1 cellular context compared by ENCODE assay signal in genomic region chr3:159789742-159790635, GRCh38.
TF ChIP-seq lines count a peak whose summit lies in the region.

No MANE protein-coding gene starts in this region.

TF ChIP-seq in HepG2, 621 proteins besides CTCF, POLR2A, EP300 and RAD21 (continued from another document):
- TF ChIP-seq ZNF253 (CRISPR knock-in tag; IDR thresholded peaks at IDR 0.05; ENCODE audit: borderline replicate concordance) (no peak), ZNF224 (CRISPR knock-in tag; IDR thresholded peaks at IDR 0.05) (no peak), HNF4A (CRISPR knock-in tag; IDR thresholded peaks at IDR 0.05) (peak; percentile 50), RBM22 (optimal IDR thresholded peaks at IDR 0.05; ENCODE audit: low read length) (no peak), HNF4G (IDR thresholded peaks at IDR 0.05; ENCODE audit: borderline replicate concordance, low read depth, low read length) (peak; percentile 31; the same call in 1 of the 2 replicates), HNF4G (CRISPR knock-in tag; IDR thresholded peaks at IDR 0.05; ENCODE audit: borderline replicate concordance, low read depth) (no peak), PLRG1 (conservative IDR thresholded peaks at IDR 0.05) (no peak), ETV5 (CRISPR knock-in tag; IDR thresholded peaks at IDR 0.05; ENCODE audit: borderline replicate concordance) (no peak), YEATS4 (CRISPR knock-in tag; IDR thresholded peaks at IDR 0.05; ENCODE audit: borderline replicate concordance) (0 out of 2 replicates have a peak, but pooled peaks have one; percentile 36), NCOR1 (IDR thresholded peaks at IDR 0.05; ENCODE audit: borderline replicate concordance, low read length) (0 out of 2 replicates have a peak, but pooled peaks have one; percentile 20), HOXA7 (CRISPR knock-in tag; IDR thresholded peaks at IDR 0.05) (no peak), ATF7-NPFF (CRISPR knock-in tag; IDR thresholded peaks at IDR 0.05; ENCODE audit: low read depth) (no peak), ZNF263 (CRISPR knock-in tag; IDR thresholded peaks at IDR 0.05) (peak; percentile 87)
